ENCODE assay signal across 19 cellular contexts in the genomic region with DNA sequence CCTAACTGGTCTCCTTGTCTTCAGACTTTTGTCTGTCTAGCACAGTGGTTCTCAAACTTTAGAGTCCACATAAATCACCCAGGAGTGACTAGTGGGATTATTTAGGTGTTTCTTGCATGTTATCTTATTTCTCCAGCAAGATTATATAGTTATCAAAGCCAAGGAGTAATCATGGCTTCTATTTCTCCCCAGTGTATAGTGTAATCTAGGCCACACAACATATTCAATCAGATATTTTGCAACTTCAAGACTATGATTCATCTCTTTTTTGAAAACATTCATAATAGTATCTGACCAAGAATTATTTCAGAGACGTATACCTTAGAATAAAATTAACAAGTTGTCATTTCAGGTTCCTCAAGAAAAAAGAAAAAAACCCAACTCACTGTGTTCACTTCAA.
A peak's percentile ranks its signal among the peaks of the same experiment; 100 is the strongest.
DNase-seq lines count a peak whose midpoint lies in the region; ATAC-seq lines count a peak whose summit lies in the region.
"Had no signal": no experiment of that assay in that cellular context is flagged by ENCODE, and none has a peak within 500 bp of the region (broad histone marks: within the 10 kb centered on the region; RNA-seq: fewer than 3 reads in every experiment).

No MANE protein-coding gene starts in this region.

- DNase-seq in activated CD4-positive, alpha-beta T cell treated with anti-CD3 and anti-CD28 coated beads, Interleukin-2, amount 10 ng/mL, durations not matched to agents 24 days and 14 days = no peak
- DNase-seq in activated CD4-positive, alpha-beta T cell treated with anti-CD3 and anti-CD28 coated beads, Interleukin-2, amount 50 U/mL, for 1 hour = no peak
- DNase-seq in NCI-H226 (peak; percentile 28), fibroblast of gingiva (ENCODE audit: low read depth) (peak; percentile 3), EL (no peak), GF-D8 (lab: John Stamatoyannopoulos, UW) (no peak)
- no peak for DNase-seq in stimulated activated effector memory CD8-positive, alpha-beta T cell treated with anti-CD3 and anti-CD28 coated beads, Interleukin-12 subunit alpha, Interleukin-12 subunit beta, amount 100 ng/mL, for 72 hours (ENCODE audit: low spot score in 2 of 2)
- DNase-seq in activated CD8-positive, alpha-beta memory T cell treated with anti-CD3 and anti-CD28 coated beads, Interleukin-2, amount 50 U/mL, for 4 hours = no peak
- DNase-seq: C1 segment of cervical spinal cord, DMS153, NCI-H1105 treated with DMSO at 0.1 percent for 48 hours, NCI-H187 treated with DMSO at 0.1 percent for 48 hours, NCI-H446 treated with DMSO at 0.1 percent for 48 hours, NCI-H748 treated with DMSO at 0.1 percent for 48 hours, PC-9, SK-N-SH had no signal

- intact Hi-C loops in activated CD4-positive, alpha-beta T cell treated with anti-CD3 and anti-CD28 coated beads, Interleukin-2, amount 10 ng/mL, durations not matched to agents 24 days and 14 days (cut with micrococcal nuclease) = loop anchor here (2.0 to 5.0 kb wide), 5 partner anchors 65 to 294 kb away; a partner anchor contains a TSS

- H3K4me1 Mint-ChIP-seq in activated CD4-positive, alpha-beta T cell treated with anti-CD3 and anti-CD28 coated beads, Interleukin-2, amount 10 ng/mL, durations not matched to agents 24 days and 14 days = peaks cover 24% of the 10 kb centered on the region
- H3K4me1 Mint-ChIP-seq in stimulated activated effector memory CD8-positive, alpha-beta T cell treated with anti-CD3 and anti-CD28 coated beads, Interleukin-12 subunit alpha, Interleukin-12 subunit beta, amount 100 ng/mL, for 72 hours = peaks cover 39% of the 10 kb centered on the region

- ATAC-seq in stimulated activated effector memory CD8-positive, alpha-beta T cell treated with anti-CD3 and anti-CD28 coated beads, Interleukin-12 subunit alpha, Interleukin-12 subunit beta, amount 100 ng/mL, for 72 hours = peak; percentile 54
- ATAC-seq: GM12878, HepG2, Right ventricle myocardium inferior had no signal

- no peaks in the 10 kb centered on the region for H3K27me3 Mint-ChIP-seq in activated CD4-positive, alpha-beta T cell treated with anti-CD3 and anti-CD28 coated beads, Interleukin-2, amount 10 ng/mL, durations not matched to agents 24 days and 14 days

- H3K36me3 Mint-ChIP-seq in activated CD4-positive, alpha-beta T cell treated with anti-CD3 and anti-CD28 coated beads, Interleukin-2, amount 10 ng/mL, durations not matched to agents 24 days and 14 days (ENCODE audit: low read depth) = peaks cover 58% of the 10 kb centered on the region
- peaks cover 63% of the 10 kb centered on the region for H3K36me3 Mint-ChIP-seq in stimulated activated effector memory CD8-positive, alpha-beta T cell treated with anti-CD3 and anti-CD28 coated beads, Interleukin-12 subunit alpha, Interleukin-12 subunit beta, amount 100 ng/mL, for 72 hours

- H3K4me3 Mint-ChIP-seq in activated CD4-positive, alpha-beta T cell treated with anti-CD3 and anti-CD28 coated beads, Interleukin-2, amount 10 ng/mL, durations not matched to agents 24 days and 14 days = no peak overlapping the region
- no peak overlapping the region for H3K4me3 Mint-ChIP-seq in stimulated activated effector memory CD8-positive, alpha-beta T cell treated with anti-CD3 and anti-CD28 coated beads, Interleukin-12 subunit alpha, Interleukin-12 subunit beta, amount 100 ng/mL, for 72 hours

- H3K9me3 Mint-ChIP-seq in activated CD4-positive, alpha-beta T cell treated with anti-CD3 and anti-CD28 coated beads, Interleukin-2, amount 10 ng/mL, durations not matched to agents 24 days and 14 days = peaks cover 10% of the 10 kb centered on the region
- no peaks in the 10 kb centered on the region for H3K9me3 Mint-ChIP-seq in stimulated activated effector memory CD8-positive, alpha-beta T cell treated with anti-CD3 and anti-CD28 coated beads, Interleukin-12 subunit alpha, Interleukin-12 subunit beta, amount 100 ng/mL, for 72 hours

- peak overlapping the region; percentile 39 for H3K27ac Mint-ChIP-seq in activated CD4-positive, alpha-beta T cell treated with anti-CD3 and anti-CD28 coated beads, Interleukin-2, amount 10 ng/mL, durations not matched to agents 24 days and 14 days
- H3K27ac Mint-ChIP-seq in stimulated activated effector memory CD8-positive, alpha-beta T cell treated with anti-CD3 and anti-CD28 coated beads, Interleukin-12 subunit alpha, Interleukin-12 subunit beta, amount 100 ng/mL, for 72 hours = peak overlapping the region; percentile 5

Comparison
In these comparisons a context has a peak if more than half of its experiments do, and no peak if none do; other contexts are left out.
1. DNase-seq: peak in NCI-H226 (single experiment) and fibroblast of gingiva (single experiment); none in activated CD4-positive, alpha-beta T cell treated with anti-CD3 and anti-CD28 coated beads, Interleukin-2, amount 10 ng/mL, durations not matched to agents 24 days and 14 days (single experiment), activated CD4-positive, alpha-beta T cell treated with anti-CD3 and anti-CD28 coated beads, Interleukin-2, amount 50 U/mL, for 1 hour (single experiment), stimulated activated effector memory CD8-positive, alpha-beta T cell treated with anti-CD3 and anti-CD28 coated beads, Interleukin-12 subunit alpha, Interleukin-12 subunit beta, amount 100 ng/mL, for 72 hours (0 of 2), activated CD8-positive, alpha-beta memory T cell treated with anti-CD3 and anti-CD28 coated beads, Interleukin-2, amount 50 U/mL, for 4 hours (single experiment), EL (single experiment) and GF-D8 (single experiment).